Comparison of ENCODE assay signal across 2 cellular contexts in genomic region chr11:70462818-70463477, GRCh38.
A peak's percentile ranks its signal among the peaks of the same experiment; 100 is the strongest.
TF ChIP-seq lines count a peak whose summit lies in the region.

No MANE protein-coding gene starts in this region.

TF ChIP-seq in HepG2, 621 proteins besides CTCF, POLR2A, EP300 and RAD21 (continued from another document):
- TF ChIP-seq, protein P1, sequence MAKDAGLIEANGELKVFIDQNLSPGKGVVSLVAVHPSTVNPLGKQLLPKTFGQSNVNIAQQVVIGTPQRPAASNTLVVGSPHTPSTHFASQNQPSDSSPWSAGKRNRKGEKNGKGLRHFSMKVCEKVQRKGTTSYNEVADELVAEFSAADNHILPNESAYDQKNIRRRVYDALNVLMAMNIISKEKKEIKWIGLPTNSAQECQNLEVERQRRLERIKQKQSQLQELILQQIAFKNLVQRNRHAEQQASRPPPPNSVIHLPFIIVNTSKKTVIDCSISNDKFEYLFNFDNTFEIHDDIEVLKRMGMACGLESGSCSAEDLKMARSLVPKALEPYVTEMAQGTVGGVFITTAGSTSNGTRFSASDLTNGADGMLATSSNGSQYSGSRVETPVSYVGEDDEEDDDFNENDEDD (CRISPR knock-in tag; IDR thresholded peaks at IDR 0.05; ENCODE audit: borderline replicate concordance) = no peak
- TF ChIP-seq ZBTB44 (CRISPR knock-in tag; IDR thresholded peaks at IDR 0.05) = no peak
- no peak for TF ChIP-seq ZBTB37 (CRISPR knock-in tag; IDR thresholded peaks at IDR 0.05)
- TF ChIP-seq ZMAT3 (CRISPR knock-in tag; conservative IDR thresholded peaks at IDR 0.05) = no peak
- no peak for TF ChIP-seq ZNF367 (CRISPR knock-in tag; IDR thresholded peaks at IDR 0.05; ENCODE audit: borderline replicate concordance)
- no peak for TF ChIP-seq ZNF430 (CRISPR knock-in tag; IDR thresholded peaks at IDR 0.05)
- TF ChIP-seq NFYC (CRISPR knock-in tag; IDR thresholded peaks at IDR 0.05) = peak; percentile 65; the same call in 1 of the 2 replicates
TF ChIP-seq in HepG2: peak in this region for 2.

TF ChIP-seq in GM12878, 131 proteins besides CTCF, POLR2A, EP300 and RAD21:
- TF ChIP-seq, protein P2, sequence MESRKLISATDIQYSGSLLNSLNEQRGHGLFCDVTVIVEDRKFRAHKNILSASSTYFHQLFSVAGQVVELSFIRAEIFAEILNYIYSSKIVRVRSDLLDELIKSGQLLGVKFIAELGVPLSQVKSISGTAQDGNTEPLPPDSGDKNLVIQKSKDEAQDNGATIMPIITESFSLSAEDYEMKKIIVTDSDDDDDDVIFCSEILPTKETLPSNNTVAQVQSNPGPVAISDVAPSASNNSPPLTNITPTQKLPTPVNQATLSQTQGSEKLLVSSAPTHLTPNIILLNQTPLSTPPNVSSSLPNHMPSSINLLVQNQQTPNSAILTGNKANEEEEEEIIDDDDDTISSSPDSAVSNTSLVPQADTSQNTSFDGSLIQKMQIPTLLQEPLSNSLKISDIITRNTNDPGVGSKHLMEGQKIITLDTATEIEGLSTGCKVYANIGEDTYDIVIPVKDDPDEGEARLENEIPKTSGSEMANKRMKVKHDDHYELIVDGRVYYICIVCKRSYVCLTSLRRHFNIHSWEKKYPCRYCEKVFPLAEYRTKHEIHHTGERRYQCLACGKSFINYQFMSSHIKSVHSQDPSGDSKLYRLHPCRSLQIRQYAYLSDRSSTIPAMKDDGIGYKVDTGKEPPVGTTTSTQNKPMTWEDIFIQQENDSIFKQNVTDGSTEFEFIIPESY (IDR thresholded peaks at IDR 0.05) = no peak
- no peak for TF ChIP-seq IRF4 (IDR thresholded peaks at IDR 0.05; ENCODE audit: low read depth, low read length)
- TF ChIP-seq, protein P3, sequence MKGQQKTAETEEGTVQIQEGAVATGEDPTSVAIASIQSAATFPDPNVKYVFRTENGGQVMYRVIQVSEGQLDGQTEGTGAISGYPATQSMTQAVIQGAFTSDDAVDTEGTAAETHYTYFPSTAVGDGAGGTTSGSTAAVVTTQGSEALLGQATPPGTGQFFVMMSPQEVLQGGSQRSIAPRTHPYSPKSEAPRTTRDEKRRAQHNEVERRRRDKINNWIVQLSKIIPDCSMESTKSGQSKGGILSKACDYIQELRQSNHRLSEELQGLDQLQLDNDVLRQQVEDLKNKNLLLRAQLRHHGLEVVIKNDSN (IDR thresholded peaks at IDR 0.05; ENCODE audit: borderline replicate concordance, extremely low read length, insufficient read depth, low read depth, low read length) = peak; percentile 26
- TF ChIP-seq STAT3 (IDR thresholded peaks at IDR 0.05; ENCODE audit: low read depth, low read length) = no peak
- TF ChIP-seq ZBED1 (IDR thresholded peaks at IDR 0.05; ENCODE audit: borderline replicate concordance) = no peak
- TF ChIP-seq NRF1 (conservative IDR thresholded peaks at IDR 0.05; ENCODE audit: low read depth, low read length) = no peak
- TF ChIP-seq CUX1 (IDR thresholded peaks at IDR 0.05; ENCODE audit: insufficient replicate concordance, low read depth, low read length) = no peak
